ENCODE assay signal across 9 cellular contexts in genomic region chr17:74430385-74430705, GRCh38. TPM values are rescaled to one million over a fixed set of nuclear protein-coding genes. Genes with fewer than 3 reads are reported as not detected.
A peak's percentile ranks its signal among the peaks of the same experiment; 100 is the strongest.
DNase-seq lines count a peak whose midpoint lies in the region; ATAC-seq, FAIRE-seq and TF ChIP-seq lines count a peak whose summit lies in the region.
"Had no signal": no experiment of that assay in that cellular context is flagged by ENCODE, and none has a peak within 500 bp of the region (broad histone marks: within the 10 kb centered on the region; RNA-seq: fewer than 3 reads in every experiment).

No MANE protein-coding gene starts in this region.

- no peaks in the 10 kb centered on the region for H3K36me3 Mint-ChIP-seq in nephron (ENCODE audit: low read depth)

- DNase-seq in A549 (ENCODE audit: low read depth in 1 of 2, low spot score in 1 of 2), result peak in 1 of 2 experiments; percentile 43
- no peak for DNase-seq in foreskin fibroblast
- DNase-seq in HEK293T (ENCODE audit: extremely low spot score), result no peak

- H3K27ac ChIP-seq in A549, result peak overlapping the region; percentile 95 to 99

- peak overlapping the region; percentile 98 to 99 (median 98) for H3K27ac Mint-ChIP-seq in nephron

- H3K36me3 ChIP-seq in endocrine pancreas (ENCODE audit: control insufficient read depth, insufficient read depth, low read length), result no peaks in the 10 kb centered on the region

- H3K4me3 ChIP-seq in A549 (peak overlapping the region; percentile 78), endocrine pancreas (ENCODE audit: control insufficient read depth, insufficient read depth, low read length) (peak overlapping the region; percentile 27), foreskin fibroblast (ENCODE audit: low read depth in 1 of 2, low read length in 2 of 2) (no peak overlapping the region)

- H3K9me3 ChIP-seq in A549, result no peaks in the 10 kb centered on the region
- no peaks in the 10 kb centered on the region for H3K9me3 ChIP-seq in endocrine pancreas (ENCODE audit: control insufficient read depth, low read length)
- H3K9me3 ChIP-seq: mucosa of descending colon had no signal

- CTCF ChIA-PET in A549 (lab: Yijun Ruan, JAX) (interaction anchor here (0.8 to 3.8 kb wide), 13 partner anchors 9 to 69 kb away, joined by 3 to 39 read pairs (median 4); no protein-coding TSS in a partner anchor), HEK293T (lab: Yijun Ruan, JAX) (interaction anchor here (1.1 kb wide), 2 partner anchors 51 to 62 kb away, joined by 3 to 4 read pairs; no protein-coding TSS in a partner anchor)

- peak; percentile 21; the same call in 1 of the 2 replicates for TF ChIP-seq POLR2A in A549 (IDR thresholded peaks at IDR 0.05; ENCODE audit: low read length)

- peak overlapping the region; percentile 87 to 92 (median 91) for H3K4me3 Mint-ChIP-seq in nephron

- TF ChIP-seq RAD21 in A549 (conservative IDR thresholded peaks at IDR 0.05 in 1 of 2, IDR thresholded peaks at IDR 0.05 in 1 of 2), result no peak

- TF ChIP-seq CTCF in A549 (IDR thresholded peaks at IDR 0.05) (no peak), nephron (IDR thresholded peaks at IDR 0.05; ENCODE audit: unreplicated experiment in 3 of 3) (no peak), foreskin fibroblast (IDR thresholded peaks at IDR 0.05; ENCODE audit: low read depth, low read length) (no peak)

- TF ChIP-seq EP300 in A549 (IDR thresholded peaks at IDR 0.05), result no peak

- no peaks in the 10 kb centered on the region for H3K9me3 Mint-ChIP-seq in nephron

- H3K27me3 ChIP-seq in endocrine pancreas (ENCODE audit: control insufficient read depth, insufficient read depth, low read length), result no peaks in the 10 kb centered on the region

- POLR2A ChIA-PET in A549 (lab: Yijun Ruan, JAX) (interaction anchor here (0.7 to 2.1 kb wide), 14 partner anchors 9 to 226 kb away, joined by 3 to 20 read pairs (median 5); no protein-coding TSS in a partner anchor), HEK293T (lab: Yijun Ruan, JAX) (interaction anchor here (1.0 to 2.9 kb wide), 9 partner anchors 9 to 205 kb away, joined by 3 to 20 read pairs (median 4); no protein-coding TSS in a partner anchor)

- FAIRE-seq in A549 (lab: Jason Lieb, UNC), result no peak

- peaks cover 42% of the 10 kb centered on the region for H3K4me1 ChIP-seq in A549
- H3K4me1 ChIP-seq in endocrine pancreas (ENCODE audit: control insufficient read depth, insufficient read depth, low read length), result peaks cover 3% of the 10 kb centered on the region

- peak overlapping the region; percentile 81 for H3K9ac ChIP-seq in endocrine pancreas (ENCODE audit: control insufficient read depth, insufficient read depth, low read length)

- H3K27me3 Mint-ChIP-seq in nephron (ENCODE audit: low read depth), result peaks cover 22% of the 10 kb centered on the region

- peaks cover 58% of the 10 kb centered on the region for H3K4me1 Mint-ChIP-seq in nephron

- WGBS in A549 (ENCODE audit: missing lambda C conversion rate), result 7% methylated on average over 13 of the region's 13 CpGs

- ATAC-seq in A549 (no peak; a peak in 1 of 6 replicates), HG03139 (IDR thresholded peaks at IDR 0.05; ENCODE audit: unreplicated experiment) (peak; percentile 16), GM21723 (IDR thresholded peaks at IDR 0.05; ENCODE audit: unreplicated experiment) (no peak), SK-N-SH treated with all-trans-retinoic acid at 6 μM for 48 hours (no peak)

- peak overlapping the region; percentile 91 for H3K4me2 ChIP-seq in A549

TF ChIP-seq in A549, 52 proteins besides CTCF, POLR2A, EP300 and RAD21:
- no peak for TF ChIP-seq FOXS1 (CRISPR knock-in tag; IDR thresholded peaks at IDR 0.05)
- no peak for TF ChIP-seq KDM1A (IDR thresholded peaks at IDR 0.05; ENCODE audit: low read depth)

TF ChIP-seq in HEK293T, 16 proteins besides CTCF, POLR2A, EP300 and RAD21:
- TF ChIP-seq SP1 (IDR thresholded peaks at IDR 0.05), result no peak
- no peak for TF ChIP-seq TARDBP (IDR thresholded peaks at IDR 0.05)
- TF ChIP-seq FOXK2 (IDR thresholded peaks at IDR 0.05), result no peak
- no peak for TF ChIP-seq L3MBTL2 (conservative IDR thresholded peaks at IDR 0.05)
- no peak for TF ChIP-seq SUZ12 (IDR thresholded peaks at IDR 0.05)
TF ChIP-seq in HEK293T: peak in this region for 0.

TF ChIP-seq in SK-N-SH treated with all-trans-retinoic acid at 6 μM for 48 hours, 23 proteins besides CTCF, POLR2A, EP300 and RAD21:
- TF ChIP-seq PPARA (CRISPR knock-in tag; IDR thresholded peaks at IDR 0.05; ENCODE audit: borderline replicate concordance) (no peak), TOX (CRISPR knock-in tag; IDR thresholded peaks at IDR 0.05; ENCODE audit: borderline replicate concordance) (no peak), CSDC2 (CRISPR knock-in tag; IDR thresholded peaks at IDR 0.05) (no peak), OSR1 (CRISPR knock-in tag; IDR thresholded peaks at IDR 0.05) (no peak), POU6F1 (CRISPR knock-in tag; IDR thresholded peaks at IDR 0.05; ENCODE audit: borderline replicate concordance, low read depth) (no peak), GLIS3 (CRISPR knock-in tag; IDR thresholded peaks at IDR 0.05) (no peak)
- TF ChIP-seq, protein P1, sequence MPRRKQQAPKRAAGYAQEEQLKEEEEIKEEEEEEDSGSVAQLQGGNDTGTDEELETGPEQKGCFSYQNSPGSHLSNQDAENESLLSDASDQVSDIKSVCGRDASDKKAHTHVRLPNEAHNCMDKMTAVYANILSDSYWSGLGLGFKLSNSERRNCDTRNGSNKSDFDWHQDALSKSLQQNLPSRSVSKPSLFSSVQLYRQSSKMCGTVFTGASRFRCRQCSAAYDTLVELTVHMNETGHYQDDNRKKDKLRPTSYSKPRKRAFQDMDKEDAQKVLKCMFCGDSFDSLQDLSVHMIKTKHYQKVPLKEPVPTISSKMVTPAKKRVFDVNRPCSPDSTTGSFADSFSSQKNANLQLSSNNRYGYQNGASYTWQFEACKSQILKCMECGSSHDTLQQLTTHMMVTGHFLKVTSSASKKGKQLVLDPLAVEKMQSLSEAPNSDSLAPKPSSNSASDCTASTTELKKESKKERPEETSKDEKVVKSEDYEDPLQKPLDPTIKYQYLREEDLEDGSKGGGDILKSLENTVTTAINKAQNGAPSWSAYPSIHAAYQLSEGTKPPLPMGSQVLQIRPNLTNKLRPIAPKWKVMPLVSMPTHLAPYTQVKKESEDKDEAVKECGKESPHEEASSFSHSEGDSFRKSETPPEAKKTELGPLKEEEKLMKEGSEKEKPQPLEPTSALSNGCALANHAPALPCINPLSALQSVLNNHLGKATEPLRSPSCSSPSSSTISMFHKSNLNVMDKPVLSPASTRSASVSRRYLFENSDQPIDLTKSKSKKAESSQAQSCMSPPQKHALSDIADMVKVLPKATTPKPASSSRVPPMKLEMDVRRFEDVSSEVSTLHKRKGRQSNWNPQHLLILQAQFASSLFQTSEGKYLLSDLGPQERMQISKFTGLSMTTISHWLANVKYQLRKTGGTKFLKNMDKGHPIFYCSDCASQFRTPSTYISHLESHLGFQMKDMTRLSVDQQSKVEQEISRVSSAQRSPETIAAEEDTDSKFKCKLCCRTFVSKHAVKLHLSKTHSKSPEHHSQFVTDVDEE (CRISPR knock-in tag; IDR thresholded peaks at IDR 0.05), result no peak

RNA-seq across cellular contexts. Expression of gene GPRC5C, which starts 1.5 kb away (rescaled TPM):
- polyA plus RNA-seq in A549 (2011; rRNA removed) (36.5 and 44.2 TPM in 2 replicates), A549 (2017; fragmentation: RNase III; extraction: RNeasy Plus Mini Kit Qiagen cat#74134 plus additional on column Dnase treatment) (42.4 to 49.2 TPM (median 44.0 TPM) in 3 replicates)
- 49.3 and 76.1 TPM in 2 replicates for polyA plus RNA-seq in A549 (2012; cell fraction: cytosol; rRNA removed)
- 79.6 and 118 TPM in 2 replicates for polyA plus RNA-seq in A549 (2012; cell fraction: nucleus; rRNA removed)
- polyA minus RNA-seq in A549 (2011; rRNA and poly(A)+ RNA removed), result 47.8 and 50.9 TPM in 2 replicates

RNA-seq across cellular contexts. Expression of gene CD300A, which starts 36.1 kb away (rescaled TPM):
- not detected in 2 replicates for polyA plus RNA-seq in A549 (2011; rRNA removed)
- not detected in 2 replicates for polyA plus RNA-seq in A549 (2012; cell fraction: cytosol; rRNA removed)
- polyA plus RNA-seq in A549 (2012; cell fraction: nucleus; rRNA removed), result 0.04 TPM in 1 of 2 replicates, not detected in the other
- not detected in 3 replicates for polyA plus RNA-seq in A549 (2017; fragmentation: RNase III; extraction: RNeasy Plus Mini Kit Qiagen cat#74134 plus additional on column Dnase treatment)
- polyA minus RNA-seq in A549 (2011; rRNA and poly(A)+ RNA removed), result not detected in 2 replicates

Comparison
In these comparisons a context has a peak if more than half of its experiments do, and no peak if none do; other contexts are left out.
1. H3K4me3 ChIP-seq: peak in A549 (single experiment) and endocrine pancreas (single experiment); none in foreskin fibroblast (0 of 2).